In the genomic region with DNA sequence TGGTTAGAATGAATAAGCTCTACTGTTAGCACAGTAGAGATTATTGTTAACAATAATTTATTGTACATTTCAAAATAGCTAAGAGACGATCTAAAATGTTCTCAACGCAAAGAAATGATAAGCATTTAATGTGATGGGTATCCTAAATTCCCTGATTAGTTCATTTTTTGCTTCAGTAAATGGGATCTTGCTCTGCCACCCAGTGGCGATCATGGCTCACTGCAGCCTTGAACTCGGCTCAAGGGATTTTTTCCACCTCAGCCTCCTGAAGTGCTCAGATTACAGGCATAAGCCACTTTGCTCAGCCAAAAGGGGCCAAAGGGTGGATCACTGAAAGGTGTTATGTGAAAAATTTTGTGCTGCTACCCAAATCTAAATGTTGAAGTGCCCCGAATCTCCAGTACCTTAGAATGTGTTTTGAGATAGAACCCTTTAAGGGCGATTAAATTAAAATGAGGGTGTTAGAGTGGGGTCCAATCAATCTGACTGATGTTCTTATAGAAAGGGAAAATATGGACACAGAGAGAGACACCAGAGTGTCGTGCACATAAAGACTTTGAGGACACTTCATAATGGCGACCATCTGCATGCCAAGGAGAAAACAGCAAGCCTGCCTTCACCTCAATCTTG, we compare ENCODE assay signal across 2 cellular contexts.
TF ChIP-seq lines count a peak whose summit lies in the region.

No MANE protein-coding gene starts in this region.

TF ChIP-seq in GM12891, 5 proteins besides CTCF, POLR2A, EP300 and RAD21:
- TF ChIP-seq POLR2AphosphoS5 (IDR thresholded peaks at IDR 0.05; ENCODE audit: low read depth, low read length) (no peak), POU2F2 (IDR thresholded peaks at IDR 0.05; ENCODE audit: low read depth, low read length) (no peak), SPI1 (IDR thresholded peaks at IDR 0.05; ENCODE audit: low read depth, low read length) (no peak), TAF1 (IDR thresholded peaks at IDR 0.05; ENCODE audit: low read depth, low read length) (no peak), PAX5 (IDR thresholded peaks at IDR 0.05; ENCODE audit: insufficient read depth, low read length, severe bottlenecking) (no peak)

TF ChIP-seq in endothelial cell of umbilical vein, 7 proteins besides CTCF, POLR2A, EP300 and RAD21:
- TF ChIP-seq EZH2 (IDR thresholded peaks at IDR 0.05; ENCODE audit: borderline replicate concordance, low read depth, low read length, severe bottlenecking) (no peak), JUN (IDR thresholded peaks at IDR 0.05; ENCODE audit: borderline replicate concordance, insufficient read depth, insufficient read length, low read depth) (no peak)
TF ChIP-seq in endothelial cell of umbilical vein: peak in this region for 0.
